Comparison of ENCODE assay signal across 8 cellular contexts in the genomic region with DNA sequence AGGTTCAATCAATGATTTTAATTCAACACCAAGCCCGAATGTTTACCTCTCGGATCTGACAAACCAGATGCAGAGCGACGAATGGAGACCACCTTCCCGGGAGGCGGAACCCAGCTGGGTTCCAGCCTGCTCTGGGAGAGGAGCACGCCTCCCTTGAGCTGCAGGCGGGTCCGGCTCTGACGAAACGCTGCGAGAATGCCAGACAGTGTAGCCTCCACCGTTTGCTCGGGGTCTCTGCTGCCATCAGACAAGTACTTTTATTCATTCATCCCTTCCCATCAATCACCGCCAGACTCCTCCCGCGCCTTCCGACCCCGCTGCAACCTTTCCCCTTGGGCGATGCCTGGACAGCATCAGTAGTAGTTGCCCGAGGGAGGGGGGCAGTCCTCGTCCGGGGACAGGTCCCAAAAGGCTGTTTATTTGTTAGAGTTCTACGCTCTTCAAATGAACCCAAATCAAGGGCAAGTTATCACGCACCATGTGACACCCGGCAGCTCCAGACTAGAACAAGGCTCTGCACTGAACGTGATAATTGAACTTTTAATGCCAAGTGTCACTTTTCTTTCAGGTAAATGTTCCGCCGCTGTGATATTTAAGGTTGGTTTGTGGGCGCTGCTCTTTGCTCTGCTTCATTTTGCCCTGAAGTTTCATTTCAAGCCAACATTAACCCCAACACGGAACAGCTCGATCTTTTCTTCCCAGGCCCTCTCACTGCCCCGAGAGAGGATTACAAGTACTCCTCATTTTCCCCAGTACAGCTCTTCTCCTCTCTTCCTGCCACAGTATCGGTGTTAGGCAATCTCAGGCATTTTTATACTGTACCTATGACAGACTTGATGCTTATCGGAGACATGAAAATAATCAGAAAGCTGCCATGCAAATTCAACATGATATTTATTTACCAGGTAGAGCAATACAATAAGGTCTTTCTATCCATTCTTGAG. TPM values are rescaled to one million over a fixed set of nuclear protein-coding genes. Genes with fewer than 3 reads are reported as not detected.
DNase-seq lines count a peak whose midpoint lies in the region; ATAC-seq and TF ChIP-seq lines count a peak whose summit lies in the region.

No MANE protein-coding gene starts in this region.

- 0 out of 2 replicates have a peak, but pooled peaks cover 7% of the 10 kb centered on the region for H3K27me3 ChIP-seq in GM23248 (replicated peaks; ENCODE audit: insufficient read depth)
- H3K27me3 ChIP-seq in parathyroid adenoma (ENCODE audit: control insufficient read depth, insufficient read depth, low read length), result no peaks in the 10 kb centered on the region

- H3K9me3 ChIP-seq in GM23248 (ENCODE audit: low read depth) (no peaks in the 10 kb centered on the region), SK-N-MC (ENCODE audit: low read depth, low read length) (no peaks in the 10 kb centered on the region), parathyroid adenoma (ENCODE audit: control insufficient read depth, low read length) (no peaks in the 10 kb centered on the region)

- peaks cover under 1% of the 10 kb centered on the region for H3K9me3 Mint-ChIP-seq in type B pancreatic cell

- no peak for TF ChIP-seq CTCF in parathyroid adenoma (IDR thresholded peaks at IDR 0.05)
- no peak for TF ChIP-seq CTCF in type B pancreatic cell (conservative IDR thresholded peaks at IDR 0.05)

- peak; percentile 88 for ATAC-seq in Right ventricle myocardium inferior

- peaks cover 25% of the 10 kb centered on the region for H3K27me3 Mint-ChIP-seq in type B pancreatic cell

- peak overlapping the region; percentile 99 for H3K4me2 ChIP-seq in GM23248 (ENCODE audit: unreplicated experiment)
- peak overlapping the region; percentile 86 for H3K4me2 ChIP-seq in parathyroid adenoma (ENCODE audit: low read length)

- 19 to 20% methylated on average over 35 of the region's 35 CpGs for WGBS in GM23248 (ENCODE audit: low coverage in 1 of 2, low lambda C conversion rate in 2 of 2, missing lambda C conversion rate in 2 of 2), 2 experiments

- no peaks in the 10 kb centered on the region for H3K9me2 ChIP-seq in GM23248 (ENCODE audit: insufficient read depth)

- H3K4me1 ChIP-seq in GM23248 (ENCODE audit: insufficient read depth), result no peaks in the 10 kb centered on the region
- no peaks in the 10 kb centered on the region for H3K4me1 ChIP-seq in parathyroid adenoma

- no peak overlapping the region for H3K27ac Mint-ChIP-seq in type B pancreatic cell

- no peaks in the 10 kb centered on the region for H4K20me1 ChIP-seq in GM23248 (ENCODE audit: insufficient read depth)

- peak; percentile 55 for DNase-seq in GM23248
- DNase-seq in SK-N-MC (ENCODE audit: low read depth, low spot score), result no peak
- peak; percentile 76 for DNase-seq in Right ventricle myocardium inferior (ENCODE audit: missing footprints)
- no peak for DNase-seq in stimulated activated naive CD4-positive, alpha-beta T cell treated with Interleukin-2 at 50 U/mL for 16 hours (lab: John Stamatoyannopoulos, UW)
- no peak for DNase-seq in HUDEP-2 (lab: John Stamatoyannopoulos, UW; ENCODE audit: unreplicated experiment in 76 of 76)
- no peak for DNase-seq in stimulated activated CD4-positive, alpha-beta T cell treated with anti-CD3 and anti-CD28 coated beads, Interleukin-12 subunit alpha, Interleukin-12 subunit beta, amount 100 ng/mL, for 4 hours
- no peak for DNase-seq in type B pancreatic cell (ENCODE audit: extremely low spot score, unreplicated experiment)

- H3K27ac ChIP-seq in GM23248, result no peak overlapping the region
- H3K27ac ChIP-seq in SK-N-MC, result no peak overlapping the region
- H3K27ac ChIP-seq in parathyroid adenoma, result peak overlapping the region; percentile 78

- no peaks in the 10 kb centered on the region for H3K4me1 Mint-ChIP-seq in type B pancreatic cell (ENCODE audit: unreplicated experiment)

- H3K36me3 Mint-ChIP-seq in type B pancreatic cell, result no peaks in the 10 kb centered on the region

- intact Hi-C loops in Right ventricle myocardium inferior (cut with DNase I), result loop anchor here (2.0 to 10.0 kb wide), 4 partner anchors 69 to 185 kb away; no protein-coding TSS in a partner anchor

- H2AFZ ChIP-seq in GM23248 (peak overlapping the region; percentile 84), parathyroid adenoma (peak overlapping the region; percentile 64)

- no peak overlapping the region for H3K4me3 Mint-ChIP-seq in type B pancreatic cell

- in situ Hi-C loops in GM23248 (cut with MboI), result no loop called here

- peak overlapping the region; percentile 45; the same call in 1 of the 2 replicates for H3K9ac ChIP-seq in GM23248
- H3K9ac ChIP-seq in SK-N-MC (ENCODE audit: insufficient read length), result no peak overlapping the region
- H3K9ac ChIP-seq in parathyroid adenoma, result no peak overlapping the region

- H3K36me3 ChIP-seq in GM23248 (ENCODE audit: low read depth), result no peaks in the 10 kb centered on the region
- H3K36me3 ChIP-seq in SK-N-MC (ENCODE audit: insufficient read depth, low read length), result no peaks in the 10 kb centered on the region
- H3K36me3 ChIP-seq in parathyroid adenoma (ENCODE audit: control insufficient read depth, insufficient read depth, low read length), result no peaks in the 10 kb centered on the region

- H3K79me2 ChIP-seq in GM23248 (ENCODE audit: insufficient read depth) (no peaks in the 10 kb centered on the region), parathyroid adenoma (no peaks in the 10 kb centered on the region)

- peak overlapping the region; percentile 77 for H3K4me3 ChIP-seq in GM23248
- peak overlapping the region; percentile 74 for H3K4me3 ChIP-seq in SK-N-MC
- H3K4me3 ChIP-seq in parathyroid adenoma (ENCODE audit: low read depth, low read length), result peak overlapping the region; percentile 62

- no peaks in the 10 kb centered on the region for H3F3A ChIP-seq in GM23248 (ENCODE audit: insufficient read depth)

RNA-seq across cellular contexts. Expression of a gene that starts 1.0 kb away (rescaled TPM):
- 0.32 TPM in 1 of 2 replicates, not detected in the other for total RNA-seq in GM23248 (2014; rRNA removed; shearing (Covaris generic))
- polyA plus RNA-seq in GM23248 (2016; fragmentation: Nextera tagmentation; extraction: Ambion mirVana), result 0.11 and 0.42 TPM in 2 replicates
- total RNA-seq in Right ventricle myocardium inferior (20.2 TPM), type B pancreatic cell (ENCODE audit: low replicate concordance) (2.1 and 18.2 TPM in 2 replicates)

Comparison
In these comparisons a context has a peak if more than half of its experiments do, and no peak if none do; other contexts are left out.
1. DNase-seq: peak in GM23248 (single experiment) and Right ventricle myocardium inferior (single experiment); none in SK-N-MC (single experiment), stimulated activated naive CD4-positive, alpha-beta T cell treated with Interleukin-2 at 50 U/mL for 16 hours (single experiment), HUDEP-2 (0 of 76), stimulated activated CD4-positive, alpha-beta T cell treated with anti-CD3 and anti-CD28 coated beads, Interleukin-12 subunit alpha, Interleukin-12 subunit beta, amount 100 ng/mL, for 4 hours (single experiment) and type B pancreatic cell (single experiment).
2. Peak in every context shown above with its lines, with median percentiles within 50 percentile points of each other: H3K4me3 ChIP-seq.